ENCODE assay signal across 10 cellular contexts in the genomic region with DNA sequence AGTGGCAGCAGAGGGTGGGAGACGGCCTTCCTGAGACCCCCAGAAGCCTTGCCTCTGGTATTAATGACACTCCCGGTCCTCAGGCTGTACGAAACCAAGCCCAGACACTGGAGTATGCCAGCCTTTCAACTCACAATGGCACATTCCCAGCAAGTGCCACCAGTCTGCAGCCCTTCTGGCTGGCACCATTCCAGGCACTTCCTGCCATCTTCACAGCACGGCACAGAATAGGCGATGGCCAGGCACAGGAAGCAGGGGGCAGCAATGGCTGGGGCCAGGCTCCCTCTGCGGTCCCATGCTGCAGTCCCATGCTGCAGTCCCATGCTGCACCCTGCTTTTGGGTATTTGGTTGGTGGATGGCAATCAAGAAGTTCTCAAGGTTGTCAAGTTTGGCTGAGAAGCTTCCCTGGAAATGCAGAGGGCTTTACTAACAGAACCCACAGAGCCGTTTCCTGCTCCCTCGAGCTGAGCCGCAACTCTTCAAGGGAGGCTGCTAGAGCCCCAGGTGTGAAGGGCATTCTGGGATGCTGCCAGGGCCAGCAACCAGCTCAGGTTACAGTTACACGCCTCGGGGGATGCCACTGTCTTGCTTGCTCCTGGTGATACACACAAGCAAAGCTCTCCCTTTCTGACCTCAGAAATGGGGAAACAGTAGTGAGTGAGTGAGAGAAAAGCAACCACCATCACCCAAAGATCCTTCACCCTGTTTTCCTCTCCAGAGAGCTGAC. TPM values are rescaled to one million over a fixed set of nuclear protein-coding genes. Genes with fewer than 3 reads are reported as not detected.
DNase-seq lines count a peak whose midpoint lies in the region; ATAC-seq, FAIRE-seq and TF ChIP-seq lines count a peak whose summit lies in the region.
"Had no signal": no experiment of that assay in that cellular context is flagged by ENCODE, and none has a peak within 500 bp of the region (broad histone marks: within the 10 kb centered on the region; RNA-seq: fewer than 3 reads in every experiment).

No MANE protein-coding gene starts in this region.

- no peak overlapping the region for H4K8ac ChIP-seq in neuronal stem cell (ENCODE audit: low read depth, low read length)

- no peaks in the 10 kb centered on the region for H3K9me2 ChIP-seq in HCT116 (ENCODE audit: insufficient read depth)

- no peak overlapping the region for H2BK5ac ChIP-seq in neuronal stem cell (ENCODE audit: low read length)

- TF ChIP-seq CTCF in HCT116 (IDR thresholded peaks at IDR 0.05 in 2 of 3, conservative IDR thresholded peaks at IDR 0.05 in 1 of 3; ENCODE audit: borderline replicate concordance in 1 of 3, insufficient read depth in 1 of 3, low read depth in 2 of 3, low read length in 2 of 3) (no peak), K562 (IDR thresholded peaks at IDR 0.05 in 2 of 3, conservative IDR thresholded peaks at IDR 0.05 in 1 of 3; ENCODE audit: insufficient read depth in 2 of 3, low read depth in 1 of 3, low read length in 3 of 3) (no peak), BE2C (IDR thresholded peaks at IDR 0.05; ENCODE audit: low read depth, low read length) (no peak), GM20000 (IDR thresholded peaks at IDR 0.05; ENCODE audit: extremely low read depth, missing control alignments) (no peak)

- RAD21 ChIA-PET in HCT116 (lab: Charles Lee; ENCODE audit: low non-redundant PET in 1 of 2, low total read pairs in 2 of 2, uncharacterized antibody in 2 of 2, unreplicated experiment in 2 of 2) = interaction anchor here in 1 of 2 experiments (0.7 kb wide), 1 partner anchor 95 kb away, joined by 3 read pairs; no protein-coding TSS in a partner anchor

- peak overlapping the region; percentile 30 for H3K4ac ChIP-seq in neuronal stem cell (ENCODE audit: low read length)

- H2AFZ ChIP-seq in HCT116 (ENCODE audit: low read depth, low read length, poor library complexity, severe bottlenecking) (no peak overlapping the region), K562 (ENCODE audit: low read depth, low read length) (no peak overlapping the region), neuronal stem cell (ENCODE audit: low read length) (no peak overlapping the region)

- H3K4me2 ChIP-seq in HCT116 (ENCODE audit: low read length) (peak overlapping the region; percentile 84), K562 (ENCODE audit: insufficient read depth, low read length) (no peak overlapping the region), neuronal stem cell (ENCODE audit: insufficient read depth, low read length, poor library complexity, severe bottlenecking) (no peak overlapping the region)

- 75% methylated on average over 11 of the region's 11 CpGs for WGBS in K562 (ENCODE audit: insufficient coverage, low coverage, missing lambda C conversion rate)
- WGBS in neuronal stem cell (ENCODE audit: extremely low coverage in 2 of 2, insufficient read length in 2 of 2, insufficient replicate concordance in 1 of 2), 2 donors = no CpG with 5 or more reads among the region's 11 CpGs

- DNase-seq in HCT116 (ENCODE audit: low read depth, low spot score) (no peak), NCI-H2029 (lab: John Stamatoyannopoulos, UW) (peak; percentile 90), K562 (ENCODE audit: extremely low read depth in 1 of 4, low spot score in 3 of 4) (no peak), neuronal stem cell (ENCODE audit: low spot score) (no peak), BE2C (no peak), AML-193 (lab: John Stamatoyannopoulos, UW) (no peak), GM20000 (ENCODE audit: low spot score) (no peak)
- DNase-seq: right lobe of liver had no signal

- no peak overlapping the region for H4K91ac ChIP-seq in neuronal stem cell (ENCODE audit: low read depth, low read length, poor library complexity)

- no peak overlapping the region for H3K14ac ChIP-seq in neuronal stem cell (ENCODE audit: low read length)

- intact Hi-C loops in HCT116 (cut with micrococcal nuclease) (loop anchor here (5.0 to 10.0 kb wide), 2 partner anchors 74 to 142 kb away; a partner anchor contains a TSS), K562 (cut with micrococcal nuclease) (no loop called here)

- H3K9me3 ChIP-seq in HCT116 (ENCODE audit: control insufficient read depth in 1 of 2, insufficient read depth in 1 of 2, low read depth in 1 of 2, low read length in 2 of 2) = no peaks in the 10 kb centered on the region
- no peaks in the 10 kb centered on the region for H3K9me3 ChIP-seq in K562 (replicated peaks; ENCODE audit: control insufficient read depth, insufficient read depth, low read depth, low read length)
- H3K9me3 ChIP-seq in neuronal stem cell (replicated peaks in 1 of 2; ENCODE audit: control insufficient read depth in 2 of 2, insufficient read depth in 1 of 2, low read depth in 1 of 2, low read length in 2 of 2) = no peaks in the 10 kb centered on the region
- H3K9me3 ChIP-seq in BE2C = no peaks in the 10 kb centered on the region
- H3K9me3 ChIP-seq: right lobe of liver, thoracic aorta had no signal

- H3K27ac ChIP-seq in HCT116 (ENCODE audit: low read depth, low read length) (peak overlapping the region; percentile 54; the same call in 1 of the 2 replicates), K562 (ENCODE audit: extremely low read depth, low read depth, low read length) (no peak overlapping the region), neuronal stem cell (replicated peaks; ENCODE audit: low read length) (no peak overlapping the region)
- H3K27ac ChIP-seq: right lobe of liver, thoracic aorta had no signal

- no peaks in the 10 kb centered on the region for H3K9me1 ChIP-seq in K562 (ENCODE audit: control insufficient read depth, insufficient read depth, low read length)

- CTCF ChIA-PET in HCT116 (lab: Charles Lee) (interaction anchor here (0.9 to 3.5 kb wide), 4 partner anchors 11 to 143 kb away, joined by 3 to 17 read pairs (median 3); no protein-coding TSS in a partner anchor), K562 (lab: Yijun Ruan, JAX; ENCODE audit: low intra/inter-chr PET ratio) (interaction anchor here (1.4 kb wide), 1 partner anchor 186 kb away, joined by 3 read pairs; no protein-coding TSS in a partner anchor)

- no peaks in the 10 kb centered on the region for H3K27me3 ChIP-seq in HCT116 (ENCODE audit: insufficient read depth, low read length)
- no peaks in the 10 kb centered on the region for H3K27me3 ChIP-seq in K562 (ENCODE audit: control insufficient read depth in 2 of 2, insufficient read depth in 2 of 2, low read length in 2 of 2)
- H3K27me3 ChIP-seq in neuronal stem cell (ENCODE audit: control insufficient read depth in 3 of 3, insufficient read depth in 3 of 3, low read depth in 1 of 3, low read length in 3 of 3) = no peaks in the 10 kb centered on the region
- H3K27me3 ChIP-seq in BE2C = no peaks in the 10 kb centered on the region
- H3K27me3 ChIP-seq: right lobe of liver had no signal

- ATAC-seq in HCT116 (no peak), K562 (no peak), HG02678 (IDR thresholded peaks at IDR 0.05; ENCODE audit: unreplicated experiment) (no peak)

- BruUV-seq in HCT116 (replicated peaks; lab: Mats Ljungman, UMichigan) (no TSS peak), K562 (replicated peaks; lab: Mats Ljungman, UMichigan) (no TSS peak)

- TF ChIP-seq POLR2A in HCT116 (IDR thresholded peaks at IDR 0.05; ENCODE audit: borderline replicate concordance, extremely low read depth, insufficient read depth, insufficient read length) (no peak), K562 (conservative IDR thresholded peaks at IDR 0.05) (no peak)

- H2BK15ac ChIP-seq in neuronal stem cell (ENCODE audit: low read length) = no peak overlapping the region

- no peak overlapping the region for H3K23ac ChIP-seq in neuronal stem cell (ENCODE audit: low read depth, low read length, poor library complexity)

- no peak overlapping the region for H2BK12ac ChIP-seq in neuronal stem cell (ENCODE audit: low read length)

- peaks cover 5% of the 10 kb centered on the region for H3K79me1 ChIP-seq in neuronal stem cell (ENCODE audit: low read depth, low read length)

- H2AK5ac ChIP-seq in neuronal stem cell (ENCODE audit: low read depth, low read length) = no peak overlapping the region

- POLR2A ChIA-PET in HCT116 (lab: Charles Lee) = interaction anchor here (1.2 kb wide), 1 partner anchor 25 kb away, joined by 4 read pairs; no protein-coding TSS in a partner anchor
- POLR2A ChIA-PET in K562 (lab: Yijun Ruan, JAX) = no interaction called here

- H3K4me3 ChIP-seq in HCT116 (replicated peaks in 1 of 2; ENCODE audit: low read depth in 1 of 2, low read length in 2 of 2) (no peak overlapping the region), K562 (no peak overlapping the region), neuronal stem cell (ENCODE audit: low read length in 2 of 2) (no peak overlapping the region), BE2C (ENCODE audit: low read depth, low read length) (no peak overlapping the region)
- H3K4me3 ChIP-seq: right lobe of liver, thoracic aorta had no signal

- no peaks in the 10 kb centered on the region for H3K36me3 ChIP-seq in HCT116 (ENCODE audit: control insufficient read depth in 1 of 2, insufficient read depth in 2 of 2, low read length in 2 of 2)
- no peaks in the 10 kb centered on the region for H3K36me3 ChIP-seq in K562 (ENCODE audit: control insufficient read depth, insufficient read depth, low read length)
- no peaks in the 10 kb centered on the region for H3K36me3 ChIP-seq in neuronal stem cell (replicated peaks in 1 of 2; ENCODE audit: control insufficient read depth in 2 of 2, insufficient read depth in 2 of 2, low read length in 2 of 2)
- H3K36me3 ChIP-seq in BE2C = no peaks in the 10 kb centered on the region
- H3K36me3 ChIP-seq: right lobe of liver, thoracic aorta had no signal

- FAIRE-seq in K562 (lab: Jason Lieb, UNC) = no peak

- H3K18ac ChIP-seq in neuronal stem cell (ENCODE audit: low read length) = no peak overlapping the region

- TF ChIP-seq RAD21 in HCT116 (IDR thresholded peaks at IDR 0.05; ENCODE audit: low read depth) = no peak
- no peak for TF ChIP-seq RAD21 in K562 (CRISPR knock-in tag; conservative IDR thresholded peaks at IDR 0.05 in 1 of 2, IDR thresholded peaks at IDR 0.05 in 1 of 2)

- H3K4me1 ChIP-seq in HCT116 (ENCODE audit: control insufficient read depth in 1 of 2, insufficient read depth in 2 of 2, low read length in 2 of 2) (peaks cover 57% of the 10 kb centered on the region in 2 experiments), K562 (replicated peaks in 1 of 2; ENCODE audit: control insufficient read depth in 2 of 2, insufficient read depth in 2 of 2, low read length in 2 of 2) (peaks cover 12 to 52% of the 10 kb centered on the region in 2 experiments; a peak in 4 of 5 replicates), neuronal stem cell (ENCODE audit: control insufficient read depth in 2 of 2, insufficient read depth in 1 of 2, low read depth in 1 of 2, low read length in 2 of 2) (peaks cover 18 to 33% of the 10 kb centered on the region in 2 donors), BE2C (peaks cover 27% of the 10 kb centered on the region)

- in situ Hi-C loops in K562 (cut with MboI) = no loop called here

- 0 out of 2 replicates have a peak overlapping the region, but pooled peaks have one; percentile 0 for H3K9ac ChIP-seq in HCT116 (ENCODE audit: low read length)
- H3K9ac ChIP-seq in K562 (ENCODE audit: insufficient read depth in 1 of 2, low read depth in 2 of 2, low read length in 2 of 2) = peak overlapping the region in 1 of 2 experiments; percentile 87; a peak in 2 of 4 replicates
- H3K9ac ChIP-seq in neuronal stem cell (ENCODE audit: low read depth, low read length, poor library complexity) = no peak overlapping the region

- no peak overlapping the region for H2BK120ac ChIP-seq in neuronal stem cell (ENCODE audit: low read depth, low read length)

- H4K20me1 ChIP-seq in HCT116 (ENCODE audit: insufficient read depth) = no peaks in the 10 kb centered on the region
- H4K20me1 ChIP-seq in K562 (replicated peaks; ENCODE audit: control insufficient read depth, insufficient read depth, low read length) = 0 out of 2 replicates have a peak, but pooled peaks cover 3% of the 10 kb centered on the region

- H3K79me2 ChIP-seq in HCT116 (ENCODE audit: insufficient read depth, low read length) = no peaks in the 10 kb centered on the region
- H3K79me2 ChIP-seq in K562 (ENCODE audit: control insufficient read depth, insufficient read depth, low read length) = no peaks in the 10 kb centered on the region

- no peak for TF ChIP-seq EP300 in K562 (IDR thresholded peaks at IDR 0.05; ENCODE audit: low read length)

RNA-seq across cellular contexts. Expression of a gene that starts 23.8 kb away (rescaled TPM):
- 55.4 TPM for total RNA-seq in HCT116 (2021; ENCODE audit: unreplicated experiment)
- polyA plus RNA-seq in HCT116 (2012) = 28.7 and 30.2 TPM in 2 replicates
- 6.4 and 27.6 TPM in 2 replicates for total RNA-seq in K562 (2011; cell fraction: chromatin; rRNA removed; ENCODE audit: low replicate concordance)
- total RNA-seq in K562 (2011; cell fraction: nucleolus; rRNA removed) = 47.9 and 52.9 TPM in 2 replicates
- 13.7 and 16.8 TPM in 2 replicates for total RNA-seq in K562 (2011; cell fraction: nucleoplasm; rRNA removed)
- 41.3 and 53.0 TPM in 2 replicates for total RNA-seq in K562 (2014; rRNA removed)
- 1.1 and 1.5 TPM in 2 replicates for total RNA-seq in K562 (2014; rRNA removed; fragmentation: Illumina TruSeq; extraction: Trizol)
- 19.4 and 23.0 TPM in 2 replicates for total RNA-seq in K562 (2015; rRNA removed; fragmentation: Illumina TruSeq; extraction: Trizol)
- total RNA-seq in K562 (2021) = 59.5 and 60.1 TPM in 2 replicates
- polyA plus RNA-seq in K562 (2011; rRNA removed) = 6.7 and 11.3 TPM in 2 replicates
- 17.4 and 75.5 TPM in 2 replicates for polyA plus RNA-seq in K562 (2011; cell fraction: cytosol; rRNA removed)
- 36.1 and 82.9 TPM in 2 replicates for polyA plus RNA-seq in K562 (2011; cell fraction: nucleus; rRNA removed)
- polyA plus RNA-seq in K562 (2012) = 18.4 and 21.2 TPM in 2 replicates
- 1.1 and 9.0 TPM in 2 replicates for polyA plus RNA-seq in K562 (2014; fragmentation: Illumina TruSeq; extraction: Trizol)
- polyA plus RNA-seq in K562 (2014; fragmentation: Nextera tagmentation; extraction: Ambion mirVana) = under 1 TPM; 0.10 to 0.14 TPM
- polyA plus RNA-seq in K562 (2014; rRNA removed) = 31.5 and 32.3 TPM in 2 replicates
- 1.4 and 3.4 TPM in 2 replicates for polyA minus RNA-seq in K562 (2011; rRNA and poly(A)+ RNA removed)
- polyA minus RNA-seq in K562 (2011; cell fraction: cytosol; rRNA and poly(A)+ RNA removed) = 23.3 and 29.6 TPM in 2 replicates
- polyA minus RNA-seq in K562 (2011; cell fraction: nucleus; rRNA and poly(A)+ RNA removed) = 12.9 and 13.5 TPM in 2 replicates
- polyA plus RNA-seq in neuronal stem cell (2013, experiment 1 of 2) = 19.8 TPM
- polyA plus RNA-seq in neuronal stem cell (2013, experiment 2 of 2) = 20.8 TPM
- 87.3 TPM for polyA plus RNA-seq in BE2C (2012; ENCODE audit: insufficient read depth, insufficient read length, low read depth)

RNA-seq across cellular contexts. Expression of a gene that starts 37.4 kb away (rescaled TPM):
- total RNA-seq in HCT116 (2021; ENCODE audit: unreplicated experiment) = 35.3 TPM
- 35.0 and 37.5 TPM in 2 replicates for polyA plus RNA-seq in HCT116 (2012)
- 20.0 and 55.8 TPM in 2 replicates for total RNA-seq in K562 (2011; cell fraction: chromatin; rRNA removed; ENCODE audit: low replicate concordance)
- 76.0 and 85.1 TPM in 2 replicates for total RNA-seq in K562 (2011; cell fraction: nucleolus; rRNA removed)
- total RNA-seq in K562 (2011; cell fraction: nucleoplasm; rRNA removed) = 47.9 and 52.4 TPM in 2 replicates
- 41.3 and 41.5 TPM in 2 replicates for total RNA-seq in K562 (2014; rRNA removed)
- 8.8 and 10.6 TPM in 2 replicates for total RNA-seq in K562 (2014; rRNA removed; fragmentation: Illumina TruSeq; extraction: Trizol)
- 17.8 and 18.7 TPM in 2 replicates for total RNA-seq in K562 (2015; rRNA removed; fragmentation: Illumina TruSeq; extraction: Trizol)
- total RNA-seq in K562 (2021) = 26.3 and 27.7 TPM in 2 replicates
- polyA plus RNA-seq in K562 (2011; rRNA removed) = 13.9 and 25.0 TPM in 2 replicates
- 36.6 and 88.7 TPM in 2 replicates for polyA plus RNA-seq in K562 (2011; cell fraction: cytosol; rRNA removed)
- 50.0 and 76.3 TPM in 2 replicates for polyA plus RNA-seq in K562 (2011; cell fraction: nucleus; rRNA removed)
- 24.5 and 28.6 TPM in 2 replicates for polyA plus RNA-seq in K562 (2012)
- 15.1 and 20.9 TPM in 2 replicates for polyA plus RNA-seq in K562 (2014; fragmentation: Illumina TruSeq; extraction: Trizol)
- polyA plus RNA-seq in K562 (2014; fragmentation: Nextera tagmentation; extraction: Ambion mirVana) = 1 to 10 TPM in 1 of 2 experiments, under 1 TPM in 1; 0.75 to 3.0 TPM
- 31.1 and 31.9 TPM in 2 replicates for polyA plus RNA-seq in K562 (2014; rRNA removed)
- 6.2 and 7.5 TPM in 2 replicates for polyA minus RNA-seq in K562 (2011; rRNA and poly(A)+ RNA removed)
- 16.9 and 20.8 TPM in 2 replicates for polyA minus RNA-seq in K562 (2011; cell fraction: cytosol; rRNA and poly(A)+ RNA removed)
- polyA minus RNA-seq in K562 (2011; cell fraction: nucleus; rRNA and poly(A)+ RNA removed) = 22.8 and 26.4 TPM in 2 replicates
- polyA plus RNA-seq in neuronal stem cell (2013, experiment 1 of 2) = 25.4 TPM
- 23.9 TPM for polyA plus RNA-seq in neuronal stem cell (2013, experiment 2 of 2)
- polyA plus RNA-seq in BE2C (2012; ENCODE audit: insufficient read depth, insufficient read length, low read depth) = 89.7 TPM
